In the genomic region with DNA sequence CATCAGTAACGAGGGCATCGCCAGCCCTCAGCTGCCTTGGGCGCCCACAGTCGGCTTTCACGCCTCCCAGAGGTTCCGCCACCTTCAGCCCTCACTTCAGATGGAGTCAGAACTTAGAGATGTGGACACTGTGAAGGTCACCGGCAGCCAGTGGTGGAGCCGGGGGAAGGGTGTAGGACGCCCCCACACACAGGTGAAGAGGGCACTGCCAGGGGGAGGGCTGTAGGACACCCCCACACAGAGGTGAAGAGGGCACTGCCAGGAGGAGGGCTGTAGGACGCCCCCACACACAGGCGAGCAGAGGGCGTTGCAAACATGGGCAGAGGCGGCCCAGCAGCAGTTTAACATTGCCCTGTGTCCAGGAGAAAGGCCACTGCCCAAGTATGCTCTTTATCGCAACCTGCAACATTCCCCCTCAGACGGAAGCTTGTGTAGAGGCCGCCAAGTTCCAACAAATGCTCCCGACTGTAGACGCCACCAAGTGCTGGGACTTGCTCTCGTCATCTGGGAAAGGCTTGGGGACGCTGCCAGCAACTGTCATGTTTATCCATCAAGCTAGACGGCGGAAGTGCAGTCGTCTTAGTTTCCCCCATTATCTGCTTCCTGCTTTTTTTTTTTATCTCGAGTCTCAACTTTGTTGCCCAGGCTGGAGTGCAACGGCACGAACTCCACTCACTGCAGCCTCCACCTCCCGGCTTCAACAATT, we compare ENCODE assay signal across 9 cellular contexts. TPM values are rescaled to one million over a fixed set of nuclear protein-coding genes. Genes with fewer than 3 reads are reported as not detected.
DNase-seq lines count a peak whose midpoint lies in the region; ATAC-seq and TF ChIP-seq lines count a peak whose summit lies in the region.
"Had no signal": no experiment of that assay in that cellular context is flagged by ENCODE, and none has a peak within 500 bp of the region (broad histone marks: within the 10 kb centered on the region; RNA-seq: fewer than 3 reads in every experiment).

No MANE protein-coding gene starts in this region.

- H3K4me3 Mint-ChIP-seq in activated naive CD4-positive, alpha-beta T cell treated with anti-CD3 and anti-CD28 coated beads, Interleukin-2, amount 10 ng/mL, durations not matched to agents 7 days and 5 days = no peak overlapping the region
- H3K4me3 Mint-ChIP-seq in activated naive CD4-positive, alpha-beta T cell treated with anti-CD3 and anti-CD28 coated beads for 36 hours = no peak overlapping the region
- H3K4me3 Mint-ChIP-seq: activated T-helper 17 cell treated with anti-CD3 and anti-CD28 coated beads, Interleukin-2, amount 50 U/mL, for 72 hours had no signal

- peaks cover 0 to 12% of the 10 kb centered on the region in 2 donors for H3K4me1 ChIP-seq in lung (ENCODE audit: control insufficient read depth in 2 of 2, insufficient read depth in 2 of 2, low read length in 2 of 2)

- H3K27me3 ChIP-seq in lung (ENCODE audit: control insufficient read depth, insufficient read depth) = no peaks in the 10 kb centered on the region

- no peak for DNase-seq in activated naive CD4-positive, alpha-beta T cell treated with anti-CD3 and anti-CD28 coated beads, Interleukin-2, amount 10 ng/mL, durations not matched to agents 7 days and 5 days
- DNase-seq in activated naive CD4-positive, alpha-beta T cell treated with anti-CD3 and anti-CD28 coated beads for 36 hours = no peak
- peak; percentile 66 for DNase-seq in cardiac fibroblast (ENCODE audit: low read depth in 2 of 2)
- DNase-seq in lung (ENCODE audit: low spot score) = no peak
- DNase-seq in OCI-M2 (lab: John Stamatoyannopoulos, UW; ENCODE audit: unreplicated experiment) = no peak
- no peak for DNase-seq in germinal center (ENCODE audit: low spot score)
- DNase-seq in activated naive CD4-positive, alpha-beta T cell treated with anti-CD3 and anti-CD28 coated beads, Interleukin-2, amount 50 U/mL, for 72 hours (ENCODE audit: low spot score in 2 of 2) = no peak
- DNase-seq in activated CD4-positive, CD25-positive, alpha-beta regulatory T cell (lab: John Stamatoyannopoulos, UW) = no peak

- H3K36me3 Mint-ChIP-seq in activated naive CD4-positive, alpha-beta T cell treated with anti-CD3 and anti-CD28 coated beads, Interleukin-2, amount 10 ng/mL, durations not matched to agents 7 days and 5 days = peaks cover 19% of the 10 kb centered on the region
- H3K36me3 Mint-ChIP-seq in activated naive CD4-positive, alpha-beta T cell treated with anti-CD3 and anti-CD28 coated beads for 36 hours (ENCODE audit: low read depth) = peaks cover 12% of the 10 kb centered on the region
- peaks cover 0 to 6% of the 10 kb centered on the region in 2 donors for H3K36me3 Mint-ChIP-seq in activated naive CD4-positive, alpha-beta T cell treated with anti-CD3 and anti-CD28 coated beads, Interleukin-2, amount 50 U/mL, for 72 hours

- H3K27ac Mint-ChIP-seq in activated naive CD4-positive, alpha-beta T cell treated with anti-CD3 and anti-CD28 coated beads, Interleukin-2, amount 10 ng/mL, durations not matched to agents 7 days and 5 days = peak overlapping the region; percentile 28
- no peak overlapping the region for H3K27ac Mint-ChIP-seq in activated naive CD4-positive, alpha-beta T cell treated with anti-CD3 and anti-CD28 coated beads for 36 hours
- H3K27ac Mint-ChIP-seq in activated naive CD4-positive, alpha-beta T cell treated with anti-CD3 and anti-CD28 coated beads, Interleukin-2, amount 50 U/mL, for 72 hours = peak overlapping the region in 1 of 2 donors; percentile 29
- H3K27ac Mint-ChIP-seq: activated T-helper 17 cell treated with anti-CD3 and anti-CD28 coated beads, Interleukin-2, amount 50 U/mL, for 72 hours had no signal

- H3K9me3 Mint-ChIP-seq in activated naive CD4-positive, alpha-beta T cell treated with anti-CD3 and anti-CD28 coated beads, Interleukin-2, amount 10 ng/mL, durations not matched to agents 7 days and 5 days = no peaks in the 10 kb centered on the region
- H3K9me3 Mint-ChIP-seq in activated naive CD4-positive, alpha-beta T cell treated with anti-CD3 and anti-CD28 coated beads for 36 hours = no peaks in the 10 kb centered on the region
- H3K9me3 Mint-ChIP-seq in activated naive CD4-positive, alpha-beta T cell treated with anti-CD3 and anti-CD28 coated beads, Interleukin-2, amount 50 U/mL, for 72 hours = no peaks in the 10 kb centered on the region
- H3K9me3 Mint-ChIP-seq: activated T-helper 17 cell treated with anti-CD3 and anti-CD28 coated beads, Interleukin-2, amount 50 U/mL, for 72 hours had no signal

- H3K4me1 Mint-ChIP-seq in activated naive CD4-positive, alpha-beta T cell treated with anti-CD3 and anti-CD28 coated beads, Interleukin-2, amount 10 ng/mL, durations not matched to agents 7 days and 5 days = peaks cover 59% of the 10 kb centered on the region
- peaks cover 40% of the 10 kb centered on the region for H3K4me1 Mint-ChIP-seq in activated naive CD4-positive, alpha-beta T cell treated with anti-CD3 and anti-CD28 coated beads for 36 hours (ENCODE audit: low read depth)

- H3K9me3 ChIP-seq in lung (ENCODE audit: control insufficient read depth in 2 of 2, insufficient read depth in 1 of 2, low read length in 1 of 2) = no peaks in the 10 kb centered on the region

- ATAC-seq in lung (ENCODE audit: insufficient read depth, low FRiP score) = no peak
- no peak for ATAC-seq in activated naive CD4-positive, alpha-beta T cell treated with anti-CD3 and anti-CD28 coated beads, Interleukin-2, amount 50 U/mL, for 72 hours
- ATAC-seq: activated T-helper 17 cell treated with anti-CD3 and anti-CD28 coated beads, Interleukin-2, amount 50 U/mL, for 72 hours had no signal

- H3K36me3 ChIP-seq in lung (ENCODE audit: control insufficient read depth in 2 of 2, insufficient read depth in 2 of 2, low read length in 2 of 2) = peaks cover 4 to 5% of the 10 kb centered on the region in 2 donors

- TF ChIP-seq CTCF in cardiac fibroblast (IDR thresholded peaks at IDR 0.05; ENCODE audit: low read depth, low read length) (no peak), lung (IDR thresholded peaks at IDR 0.05; ENCODE audit: control extremely low read depth, extremely low read depth) (no peak)

- peak overlapping the region; percentile 47 to 79 for H3K27ac ChIP-seq in lung (ENCODE audit: low read depth in 1 of 2, low read length in 1 of 2)

- CTCF ChIA-PET in activated naive CD4-positive, alpha-beta T cell treated with anti-CD3 and anti-CD28 coated beads, Interleukin-2, amount 10 ng/mL, durations not matched to agents 7 days and 5 days (lab: Charles Lee) = no interaction called here
- CTCF ChIA-PET in activated naive CD4-positive, alpha-beta T cell treated with anti-CD3 and anti-CD28 coated beads for 36 hours (lab: Charles Lee) = interaction anchor here (0.6 to 1.6 kb wide), 2 partner anchors 11 to 81 kb away, joined by 3 to 6 read pairs; no protein-coding TSS in a partner anchor

- WGBS in lung, 2 donors = 27 to 37% methylated on average over 27 of the region's 27 CpGs

- H3K4me3 ChIP-seq in cardiac fibroblast (replicated peaks in 1 of 2; ENCODE audit: low read depth in 2 of 2, low read length in 2 of 2) (peak overlapping the region in 1 of 2 donors; percentile 24), lung (no peak overlapping the region)

- intact Hi-C loops in activated naive CD4-positive, alpha-beta T cell treated with anti-CD3 and anti-CD28 coated beads for 36 hours (cut with micrococcal nuclease) = no loop called here

- H3K27me3 Mint-ChIP-seq in activated naive CD4-positive, alpha-beta T cell treated with anti-CD3 and anti-CD28 coated beads, Interleukin-2, amount 10 ng/mL, durations not matched to agents 7 days and 5 days = no peaks in the 10 kb centered on the region
- H3K27me3 Mint-ChIP-seq in activated naive CD4-positive, alpha-beta T cell treated with anti-CD3 and anti-CD28 coated beads for 36 hours (ENCODE audit: low read depth) = no peaks in the 10 kb centered on the region
- H3K27me3 Mint-ChIP-seq: activated T-helper 17 cell treated with anti-CD3 and anti-CD28 coated beads, Interleukin-2, amount 50 U/mL, for 72 hours had no signal

RNA-seq across cellular contexts. Expression of a gene that starts 4.9 kb away (rescaled TPM):
- total RNA-seq in activated naive CD4-positive, alpha-beta T cell treated with anti-CD3 and anti-CD28 coated beads for 36 hours = 100 to 1,000 TPM; 102 to 106 TPM
- 10 to 100 TPM; 54.2 to 60.5 TPM for total RNA-seq in lung
- polyA plus RNA-seq in lung = 10 to 100 TPM; 35.9 to 37.7 TPM
- total RNA-seq in activated naive CD4-positive, alpha-beta T cell treated with anti-CD3 and anti-CD28 coated beads, Interleukin-2, amount 50 U/mL, for 72 hours = 100 to 1,000 TPM in 1 of 2 donors, 10 to 100 TPM in 1; 82.9 to 129 TPM

RNA-seq across cellular contexts. Expression of a gene that starts 55.9 kb away (rescaled TPM):
- 10 to 100 TPM; 50.1 to 55.7 TPM for total RNA-seq in activated naive CD4-positive, alpha-beta T cell treated with anti-CD3 and anti-CD28 coated beads for 36 hours
- total RNA-seq in lung = 10 to 100 TPM; 11.0 to 32.4 TPM
- polyA plus RNA-seq in lung = 10 to 100 TPM; 22.4 to 23.9 TPM
- total RNA-seq in activated naive CD4-positive, alpha-beta T cell treated with anti-CD3 and anti-CD28 coated beads, Interleukin-2, amount 50 U/mL, for 72 hours = 10 to 100 TPM; 60.0 to 65.9 TPM

Comparison
In these comparisons a context has a peak if more than half of its experiments do, and no peak if none do; other contexts are left out.
1. DNase-seq: peak in cardiac fibroblast (2 of 2); none in activated naive CD4-positive, alpha-beta T cell treated with anti-CD3 and anti-CD28 coated beads, Interleukin-2, amount 10 ng/mL, durations not matched to agents 7 days and 5 days (single experiment), activated naive CD4-positive, alpha-beta T cell treated with anti-CD3 and anti-CD28 coated beads for 36 hours (single experiment), lung (single experiment), OCI-M2 (single experiment), germinal center (single experiment), activated naive CD4-positive, alpha-beta T cell treated with anti-CD3 and anti-CD28 coated beads, Interleukin-2, amount 50 U/mL, for 72 hours (0 of 2) and activated CD4-positive, CD25-positive, alpha-beta regulatory T cell (0 of 4).